In the genomic region with DNA sequence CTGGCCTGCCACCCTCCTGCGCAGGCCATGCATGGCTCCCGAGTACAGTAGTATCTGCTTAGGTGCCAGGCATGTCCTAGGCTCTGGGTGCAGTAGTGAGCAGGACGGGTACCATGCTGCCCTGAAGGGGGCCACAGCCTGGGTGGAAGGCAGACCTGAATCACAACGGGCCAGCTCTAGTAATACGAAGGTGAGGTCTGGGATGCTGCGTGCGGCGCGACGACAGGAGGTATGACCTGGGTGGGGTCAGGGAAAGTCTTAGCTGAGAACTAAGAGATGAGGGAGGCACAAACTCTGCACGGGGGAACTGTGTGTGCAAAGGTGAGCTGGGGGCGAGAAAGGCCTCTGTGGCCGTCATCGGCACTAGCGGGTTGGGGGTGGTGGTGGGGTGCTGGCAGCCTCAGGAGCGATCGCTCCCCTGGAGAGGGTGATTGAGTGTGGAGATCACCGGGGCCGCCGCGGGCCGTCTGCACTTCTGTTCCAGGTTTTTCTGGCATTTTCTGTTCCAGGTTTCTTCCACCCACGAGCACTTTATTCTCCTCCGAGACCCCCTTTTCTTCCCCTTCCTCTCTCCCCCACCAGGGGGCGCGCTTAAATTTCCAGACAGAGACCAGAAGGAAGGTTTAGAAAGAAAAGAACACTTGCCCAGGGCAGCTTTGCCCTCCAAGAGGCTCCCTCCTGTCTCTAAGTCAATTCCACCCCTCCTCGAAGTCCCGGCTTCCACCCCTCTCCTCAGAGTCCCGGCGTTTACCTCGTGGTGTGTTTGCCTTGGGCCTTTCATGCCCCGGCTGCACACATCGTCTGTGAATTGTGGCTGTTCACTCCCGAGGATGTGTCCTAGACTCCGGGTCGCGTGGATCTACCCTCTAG, we compare ENCODE assay signal across 8 cellular contexts. TPM values are rescaled to one million over a fixed set of nuclear protein-coding genes. Genes with fewer than 3 reads are reported as not detected.
DNase-seq lines count a peak whose midpoint lies in the region; ATAC-seq and TF ChIP-seq lines count a peak whose summit lies in the region.

No MANE protein-coding gene starts in this region.

- H3K4me3 ChIP-seq in CD4-positive, CD25-positive, alpha-beta regulatory T cell (ENCODE audit: low read depth, low read length) = no peak overlapping the region
- no peak overlapping the region for H3K4me3 ChIP-seq in cardiac muscle cell
- no peak overlapping the region for H3K4me3 ChIP-seq in sigmoid colon

- H3K27me3 Mint-ChIP-seq in CD4-positive, CD25-positive, alpha-beta regulatory T cell = peaks cover 23% of the 10 kb centered on the region

- no peaks in the 10 kb centered on the region for H3K4me1 ChIP-seq in CD4-positive, CD25-positive, alpha-beta regulatory T cell (ENCODE audit: control insufficient read depth, insufficient read depth, low read length, poor library complexity, severe bottlenecking)
- H3K4me1 ChIP-seq in cardiac muscle cell (ENCODE audit: low read depth) (no peaks in the 10 kb centered on the region), sigmoid colon (peaks cover 0 to 49% (median 46%) of the 10 kb centered on the region in 4 donors)

- 39 to 60% methylated on average over 37 of the region's 37 CpGs for WGBS in sigmoid colon, 2 donors

- no peak for TF ChIP-seq EP300 in sigmoid colon (IDR thresholded peaks at IDR 0.05)

- TF ChIP-seq POLR2A in sigmoid colon (IDR thresholded peaks at IDR 0.05) = no peak

- no peaks in the 10 kb centered on the region for H3K9me3 Mint-ChIP-seq in CD4-positive, CD25-positive, alpha-beta regulatory T cell

- intact Hi-C loops in sigmoid colon (cut with DNase I) = loop anchor here (5.0 kb wide), 1 partner anchor 90 kb away; no protein-coding TSS in a partner anchor

- no peak for ATAC-seq in CD4-positive, CD25-positive, alpha-beta regulatory T cell (ENCODE audit: low read depth in 2 of 2)
- ATAC-seq in HG02981 (IDR thresholded peaks at IDR 0.05; ENCODE audit: unreplicated experiment) = no peak
- ATAC-seq in HG02571 (IDR thresholded peaks at IDR 0.05; ENCODE audit: unreplicated experiment) = no peak

- no peak overlapping the region for H3K27ac ChIP-seq in CD4-positive, CD25-positive, alpha-beta regulatory T cell (ENCODE audit: insufficient read depth, low read length, poor library complexity, severe bottlenecking)
- H3K27ac ChIP-seq in cardiac muscle cell = no peak overlapping the region
- peak overlapping the region; percentile 32 to 99 (median 76) for H3K27ac ChIP-seq in sigmoid colon

- in situ Hi-C loops in SK-MEL-5 (cut with HindIII; ENCODE audit: low pct_unique_long_range_greater_than_20kb, low sequenced_read_pairs) = no loop called here

- peak; percentile 30 to 49 (median 38) for DNase-seq in CD4-positive, CD25-positive, alpha-beta regulatory T cell
- DNase-seq in HUDEP-2 (lab: John Stamatoyannopoulos, UW; ENCODE audit: unreplicated experiment in 76 of 76) (peak in 61 of 76 experiments; percentile 3 to 74 (median 49)), SK-MEL-5 (ENCODE audit: low read depth, low spot score) (peak; percentile 79), cardiac muscle cell (ENCODE audit: low read depth in 1 of 2, low spot score in 1 of 2) (peak; percentile 66 to 70), sigmoid colon (peak; percentile 79)
- peak; percentile 66 for DNase-seq in activated gamma-delta T cell treated with anti-CD3 and anti-CD28 coated beads, Interleukin-2, amount 50 U/mL, for 16 hours (ENCODE audit: low read depth)

- no peaks in the 10 kb centered on the region for H3K36me3 Mint-ChIP-seq in CD4-positive, CD25-positive, alpha-beta regulatory T cell

- H3K36me3 ChIP-seq in CD4-positive, CD25-positive, alpha-beta regulatory T cell (ENCODE audit: control insufficient read depth, insufficient read depth, low read length) = no peaks in the 10 kb centered on the region
- H3K36me3 ChIP-seq in cardiac muscle cell = no peaks in the 10 kb centered on the region
- H3K36me3 ChIP-seq in sigmoid colon = peaks cover 10 to 58% (median 16%) of the 10 kb centered on the region in 4 donors

- H3K9me3 ChIP-seq in CD4-positive, CD25-positive, alpha-beta regulatory T cell (ENCODE audit: control insufficient read depth in 2 of 2, low read length in 2 of 2) = no peaks in the 10 kb centered on the region
- no peaks in the 10 kb centered on the region for H3K9me3 ChIP-seq in cardiac muscle cell (ENCODE audit: low read depth)
- H3K9me3 ChIP-seq in sigmoid colon = no peaks in the 10 kb centered on the region

- TF ChIP-seq CTCF in cardiac muscle cell (IDR thresholded peaks at IDR 0.05; ENCODE audit: low read depth, low read length) (peak; percentile 87), sigmoid colon (IDR thresholded peaks at IDR 0.05) (peak; percentile 49 to 84 (median 82))

- H3K4me1 Mint-ChIP-seq in CD4-positive, CD25-positive, alpha-beta regulatory T cell = peaks cover 0 to 16% (median 5%) of the 10 kb centered on the region in 4 donors

- H3K27me3 ChIP-seq in CD4-positive, CD25-positive, alpha-beta regulatory T cell (ENCODE audit: control insufficient read depth, insufficient read depth, low read length) = peaks cover 3% of the 10 kb centered on the region
- H3K27me3 ChIP-seq in cardiac muscle cell (no peaks in the 10 kb centered on the region), sigmoid colon (no peaks in the 10 kb centered on the region)

- no peak overlapping the region for H3K27ac Mint-ChIP-seq in CD4-positive, CD25-positive, alpha-beta regulatory T cell

- H3K4me3 Mint-ChIP-seq in CD4-positive, CD25-positive, alpha-beta regulatory T cell = peak overlapping the region in 1 of 4 donors; percentile 24

RNA-seq across cellular contexts. Expression of a gene that starts 15.1 kb away (rescaled TPM):
- total RNA-seq in CD4-positive, CD25-positive, alpha-beta regulatory T cell = not detected
- polyA plus RNA-seq in CD4-positive, CD25-positive, alpha-beta regulatory T cell = not detected
- 1.8 and 2.1 TPM in 2 replicates for total RNA-seq in SK-MEL-5 (2014; rRNA removed; shearing (Covaris generic))
- 6.5 and 6.9 TPM in 2 replicates for polyA plus RNA-seq in SK-MEL-5 (2015; cell fraction: cytosol; rRNA removed)
- 1.4 and 2.4 TPM in 2 replicates for polyA plus RNA-seq in SK-MEL-5 (2015; cell fraction: nucleus; rRNA removed)
- 22.0 and 23.1 TPM in 2 replicates for total RNA-seq in cardiac muscle cell
- 32.7 and 59.9 TPM in 2 replicates for polyA plus RNA-seq in cardiac muscle cell
- total RNA-seq in sigmoid colon = 100 to 1,000 TPM in 2 of 4 donors, 10 to 100 TPM in 2; 38.2 to 133 (median 90.1) TPM
- 10 to 100 TPM in 2 of 3 donors, 1 to 10 TPM in 1; 2.1 to 16.5 (median 11.4) TPM for polyA plus RNA-seq in sigmoid colon

RNA-seq across cellular contexts. Expression of a gene that starts 21.6 kb away (rescaled TPM):
- not detected for total RNA-seq in CD4-positive, CD25-positive, alpha-beta regulatory T cell
- not detected for polyA plus RNA-seq in CD4-positive, CD25-positive, alpha-beta regulatory T cell
- total RNA-seq in SK-MEL-5 (2014; rRNA removed; shearing (Covaris generic)) = 0.61 and 0.66 TPM in 2 replicates
- 0.40 TPM in 1 of 2 replicates, not detected in the other for polyA plus RNA-seq in SK-MEL-5 (2015; cell fraction: cytosol; rRNA removed)
- 0.22 and 0.84 TPM in 2 replicates for polyA plus RNA-seq in SK-MEL-5 (2015; cell fraction: nucleus; rRNA removed)
- 0.27 and 0.53 TPM in 2 replicates for total RNA-seq in cardiac muscle cell
- polyA plus RNA-seq in cardiac muscle cell = 0.32 and 1.0 TPM in 2 replicates
- total RNA-seq in sigmoid colon = 1 to 10 TPM in 2 of 4 donors, under 1 TPM in 2; 0.49 to 3.4 (median 0.95) TPM
- 1 to 10 TPM in 1 of 3 donors, under 1 TPM in 2; 0.58 to 1.2 (median 0.69) TPM for polyA plus RNA-seq in sigmoid colon

RNA-seq across cellular contexts. Expression of a gene that starts 44.9 kb away (rescaled TPM):
- total RNA-seq in CD4-positive, CD25-positive, alpha-beta regulatory T cell = not detected
- polyA plus RNA-seq in CD4-positive, CD25-positive, alpha-beta regulatory T cell = not detected
- total RNA-seq in SK-MEL-5 (2014; rRNA removed; shearing (Covaris generic)) = 66.3 and 69.8 TPM in 2 replicates
- polyA plus RNA-seq in SK-MEL-5 (2015; cell fraction: cytosol; rRNA removed) = 42.8 and 51.3 TPM in 2 replicates
- polyA plus RNA-seq in SK-MEL-5 (2015; cell fraction: nucleus; rRNA removed) = 13.3 and 14.9 TPM in 2 replicates
- total RNA-seq in cardiac muscle cell = 41.0 and 51.3 TPM in 2 replicates
- polyA plus RNA-seq in cardiac muscle cell = 51.7 and 65.5 TPM in 2 replicates
- total RNA-seq in sigmoid colon = 10 to 100 TPM; 23.9 to 35.2 (median 28.9) TPM
- 10 to 100 TPM in 2 of 3 donors, 1 to 10 TPM in 1; 4.2 to 24.8 (median 12.5) TPM for polyA plus RNA-seq in sigmoid colon

Comparison
In these comparisons a context has a peak if more than half of its experiments do, and no peak if none do; other contexts are left out.
1. H3K27ac ChIP-seq: peak in sigmoid colon (4 of 4); none in CD4-positive, CD25-positive, alpha-beta regulatory T cell (single experiment) and cardiac muscle cell (single experiment).
2. RNA of a gene that starts 44.9 kb away (total RNA-seq): 66.3 to 69.8 TPM in SK-MEL-5, 41.0 to 51.3 TPM in cardiac muscle cell and 23.9 to 35.2 TPM in sigmoid colon; not detected in CD4-positive, CD25-positive, alpha-beta regulatory T cell (single experiment); every median in the first group is over 10 times any median in the second.
3. Peak in every context shown above with its lines, with median percentiles within 50 percentile points of each other: DNase-seq.